1 cellular context compared by ENCODE assay signal in the genomic region with DNA sequence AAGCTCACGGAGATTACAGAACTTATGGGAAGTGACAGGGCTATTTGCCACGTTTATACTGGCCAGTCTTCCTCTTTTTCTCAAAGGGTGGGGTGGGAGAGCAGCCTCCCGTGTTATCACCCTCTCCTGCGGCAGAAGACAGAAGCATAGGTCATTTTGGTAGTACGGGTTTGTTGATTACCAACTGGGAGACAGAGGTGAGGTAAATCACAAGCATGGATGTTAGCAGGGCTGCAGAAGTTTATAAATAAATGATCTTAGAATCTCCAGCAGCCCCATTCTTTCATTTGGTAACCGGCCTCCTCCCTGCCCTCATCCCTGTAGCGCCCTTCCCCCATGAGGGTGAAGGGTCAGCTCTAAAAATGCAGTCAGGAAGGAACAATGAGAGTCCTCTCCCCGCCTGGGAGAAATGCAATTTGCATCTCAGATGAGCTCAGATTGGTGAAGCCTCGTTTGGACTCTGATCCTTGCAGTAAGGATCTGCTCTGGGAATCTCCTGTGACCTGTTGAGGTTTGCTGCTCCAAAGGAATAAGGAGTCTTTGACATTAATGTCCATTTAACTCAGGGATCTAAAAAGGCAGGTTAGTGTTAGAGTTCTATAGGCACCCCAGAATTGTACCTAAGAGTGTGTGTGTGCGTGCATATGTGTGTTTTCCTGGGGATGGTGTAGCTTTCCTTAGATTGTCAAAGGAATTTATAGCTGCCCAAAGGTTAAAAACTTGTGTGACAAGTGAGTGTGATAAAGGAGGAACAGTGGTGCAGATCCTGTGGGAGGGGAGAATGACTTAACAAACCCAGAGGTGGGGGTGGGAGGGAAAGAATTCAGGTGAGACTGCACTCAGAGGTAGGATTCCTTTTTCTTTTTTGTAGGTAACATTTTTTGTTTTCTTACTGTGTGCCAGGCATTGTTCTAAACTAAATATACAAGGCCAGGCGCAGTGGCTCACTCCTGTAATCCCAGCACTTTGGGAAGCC.
A peak's percentile ranks its signal among the peaks of the same experiment; 100 is the strongest.
TF ChIP-seq lines count a peak whose summit lies in the region.

No MANE protein-coding gene starts in this region.

TF ChIP-seq in K562, 482 proteins besides CTCF, POLR2A, EP300 and RAD21 (continued from another document and continues in another):
- TF ChIP-seq, protein P1, sequence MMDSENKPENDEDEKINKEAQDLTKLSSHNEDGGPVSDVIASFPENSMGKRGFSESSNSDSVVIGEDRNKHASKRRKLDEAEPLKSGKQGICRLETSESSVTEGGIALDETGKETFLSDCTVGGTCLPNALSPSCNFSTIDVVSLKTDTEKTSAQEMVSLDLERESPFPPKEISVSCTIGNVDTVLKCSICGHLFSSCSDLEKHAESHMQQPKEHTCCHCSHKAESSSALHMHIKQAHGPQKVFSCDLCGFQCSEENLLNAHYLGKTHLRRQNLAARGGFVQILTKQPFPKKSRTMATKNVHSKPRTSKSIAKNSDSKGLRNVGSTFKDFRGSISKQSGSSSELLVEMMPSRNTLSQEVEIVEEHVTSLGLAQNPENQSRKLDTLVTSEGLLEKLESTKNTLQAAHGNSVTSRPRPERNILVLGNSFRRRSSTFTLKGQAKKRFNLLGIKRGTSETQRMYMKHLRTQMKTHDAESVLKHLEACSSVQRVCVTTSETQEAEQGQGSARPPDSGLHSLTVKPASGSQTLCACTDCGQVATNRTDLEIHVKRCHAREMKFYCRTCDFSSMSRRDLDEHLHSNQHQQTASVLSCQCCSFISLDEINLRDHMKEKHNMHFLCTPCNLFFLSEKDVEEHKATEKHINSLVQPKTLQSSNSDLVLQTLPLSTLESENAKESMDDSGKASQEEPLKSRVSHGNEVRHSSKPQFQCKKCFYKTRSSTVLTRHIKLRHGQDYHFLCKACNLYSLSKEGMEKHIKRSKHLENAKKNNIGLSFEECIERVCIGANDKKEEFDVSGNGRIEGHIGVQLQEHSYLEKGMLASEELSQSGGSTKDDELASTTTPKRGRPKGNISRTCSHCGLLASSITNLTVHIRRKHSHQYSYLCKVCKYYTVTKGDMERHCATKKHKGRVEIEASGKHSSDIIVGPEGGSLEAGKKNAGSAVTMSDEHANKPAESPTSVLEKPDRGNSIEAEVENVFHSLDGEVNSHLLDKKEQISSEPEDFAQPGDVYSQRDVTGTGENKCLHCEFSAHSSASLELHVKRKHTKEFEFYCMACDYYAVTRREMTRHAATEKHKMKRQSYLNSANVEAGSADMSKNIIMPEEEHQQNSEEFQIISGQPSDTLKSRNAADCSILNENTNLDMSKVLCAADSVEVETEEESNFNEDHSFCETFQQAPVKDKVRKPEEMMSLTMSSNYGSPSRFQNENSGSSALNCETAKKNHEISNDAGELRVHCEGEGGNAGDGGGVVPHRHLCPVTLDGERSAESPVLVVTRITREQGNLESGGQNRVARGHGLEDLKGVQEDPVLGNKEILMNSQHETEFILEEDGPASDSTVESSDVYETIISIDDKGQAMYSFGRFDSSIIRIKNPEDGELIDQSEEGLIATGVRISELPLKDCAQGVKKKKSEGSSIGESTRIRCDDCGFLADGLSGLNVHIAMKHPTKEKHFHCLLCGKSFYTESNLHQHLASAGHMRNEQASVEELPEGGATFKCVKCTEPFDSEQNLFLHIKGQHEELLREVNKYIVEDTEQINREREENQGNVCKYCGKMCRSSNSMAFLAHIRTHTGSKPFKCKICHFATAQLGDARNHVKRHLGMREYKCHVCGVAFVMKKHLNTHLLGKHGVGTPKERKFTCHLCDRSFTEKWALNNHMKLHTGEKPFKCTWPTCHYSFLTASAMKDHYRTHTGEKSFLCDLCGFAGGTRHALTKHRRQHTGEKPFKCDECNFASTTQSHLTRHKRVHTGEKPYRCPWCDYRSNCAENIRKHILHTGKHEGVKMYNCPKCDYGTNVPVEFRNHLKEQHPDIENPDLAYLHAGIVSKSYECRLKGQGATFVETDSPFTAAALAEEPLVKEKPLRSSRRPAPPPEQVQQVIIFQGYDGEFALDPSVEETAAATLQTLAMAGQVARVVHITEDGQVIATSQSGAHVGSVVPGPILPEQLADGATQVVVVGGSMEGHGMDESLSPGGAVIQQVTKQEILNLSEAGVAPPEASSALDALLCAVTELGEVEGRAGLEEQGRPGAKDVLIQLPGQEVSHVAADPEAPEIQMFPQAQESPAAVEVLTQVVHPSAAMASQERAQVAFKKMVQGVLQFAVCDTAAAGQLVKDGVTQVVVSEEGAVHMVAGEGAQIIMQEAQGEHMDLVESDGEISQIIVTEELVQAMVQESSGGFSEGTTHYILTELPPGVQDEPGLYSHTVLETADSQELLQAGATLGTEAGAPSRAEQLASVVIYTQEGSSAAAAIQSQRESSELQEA (IDR thresholded peaks at IDR 0.05; ENCODE audit: low read depth) = no peak
- TF ChIP-seq, protein P2, sequence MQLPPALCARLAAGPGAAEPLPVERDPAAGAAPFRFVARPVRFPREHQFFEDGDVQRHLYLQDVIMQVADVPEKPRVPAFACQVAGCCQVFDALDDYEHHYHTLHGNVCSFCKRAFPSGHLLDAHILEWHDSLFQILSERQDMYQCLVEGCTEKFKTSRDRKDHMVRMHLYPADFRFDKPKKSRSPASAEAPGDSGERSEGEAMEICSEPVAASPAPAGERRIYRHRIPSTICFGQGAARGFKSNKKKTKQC (CRISPR knock-in tag; IDR thresholded peaks at IDR 0.05) = no peak
- TF ChIP-seq DPF2 (IDR thresholded peaks at IDR 0.05) (no peak), ZFP36 (IDR thresholded peaks at IDR 0.05; ENCODE audit: low read depth, low read length, partially characterized antibody) (no peak), ZNF717 (CRISPR knock-in tag; IDR thresholded peaks at IDR 0.05) (no peak), EWSR1 (IDR thresholded peaks at IDR 0.05; ENCODE audit: borderline replicate concordance, low read depth, partially characterized antibody) (no peak), HDAC6 (IDR thresholded peaks at IDR 0.05; ENCODE audit: low read depth, low read length) (no peak), CTBP1 (IDR thresholded peaks at IDR 0.05; ENCODE audit: borderline replicate concordance) (peak; percentile 53; the same call in 1 of the 2 replicates), ZNF175 (CRISPR knock-in tag; IDR thresholded peaks at IDR 0.05; ENCODE audit: low read depth) (no peak), ZNF780A (CRISPR knock-in tag; IDR thresholded peaks at IDR 0.05) (no peak), ZEB2 (IDR thresholded peaks at IDR 0.05) (no peak), ZNF57 (CRISPR knock-in tag; IDR thresholded peaks at IDR 0.05) (no peak)
- TF ChIP-seq, protein P3, sequence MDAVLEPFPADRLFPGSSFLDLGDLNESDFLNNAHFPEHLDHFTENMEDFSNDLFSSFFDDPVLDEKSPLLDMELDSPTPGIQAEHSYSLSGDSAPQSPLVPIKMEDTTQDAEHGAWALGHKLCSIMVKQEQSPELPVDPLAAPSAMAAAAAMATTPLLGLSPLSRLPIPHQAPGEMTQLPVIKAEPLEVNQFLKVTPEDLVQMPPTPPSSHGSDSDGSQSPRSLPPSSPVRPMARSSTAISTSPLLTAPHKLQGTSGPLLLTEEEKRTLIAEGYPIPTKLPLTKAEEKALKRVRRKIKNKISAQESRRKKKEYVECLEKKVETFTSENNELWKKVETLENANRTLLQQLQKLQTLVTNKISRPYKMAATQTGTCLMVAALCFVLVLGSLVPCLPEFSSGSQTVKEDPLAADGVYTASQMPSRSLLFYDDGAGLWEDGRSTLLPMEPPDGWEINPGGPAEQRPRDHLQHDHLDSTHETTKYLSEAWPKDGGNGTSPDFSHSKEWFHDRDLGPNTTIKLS (IDR thresholded peaks at IDR 0.05; ENCODE audit: borderline replicate concordance, low read depth) = peak; percentile 66; the same call in 1 of the 2 replicates
- TF ChIP-seq, protein P4, sequence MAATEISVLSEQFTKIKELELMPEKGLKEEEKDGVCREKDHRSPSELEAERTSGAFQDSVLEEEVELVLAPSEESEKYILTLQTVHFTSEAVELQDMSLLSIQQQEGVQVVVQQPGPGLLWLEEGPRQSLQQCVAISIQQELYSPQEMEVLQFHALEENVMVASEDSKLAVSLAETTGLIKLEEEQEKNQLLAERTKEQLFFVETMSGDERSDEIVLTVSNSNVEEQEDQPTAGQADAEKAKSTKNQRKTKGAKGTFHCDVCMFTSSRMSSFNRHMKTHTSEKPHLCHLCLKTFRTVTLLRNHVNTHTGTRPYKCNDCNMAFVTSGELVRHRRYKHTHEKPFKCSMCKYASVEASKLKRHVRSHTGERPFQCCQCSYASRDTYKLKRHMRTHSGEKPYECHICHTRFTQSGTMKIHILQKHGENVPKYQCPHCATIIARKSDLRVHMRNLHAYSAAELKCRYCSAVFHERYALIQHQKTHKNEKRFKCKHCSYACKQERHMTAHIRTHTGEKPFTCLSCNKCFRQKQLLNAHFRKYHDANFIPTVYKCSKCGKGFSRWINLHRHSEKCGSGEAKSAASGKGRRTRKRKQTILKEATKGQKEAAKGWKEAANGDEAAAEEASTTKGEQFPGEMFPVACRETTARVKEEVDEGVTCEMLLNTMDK (IDR thresholded peaks at IDR 0.05; ENCODE audit: borderline replicate concordance, insufficient read depth, low read depth, low read length, poor library complexity, severe bottlenecking) = no peak
- TF ChIP-seq, protein P5, sequence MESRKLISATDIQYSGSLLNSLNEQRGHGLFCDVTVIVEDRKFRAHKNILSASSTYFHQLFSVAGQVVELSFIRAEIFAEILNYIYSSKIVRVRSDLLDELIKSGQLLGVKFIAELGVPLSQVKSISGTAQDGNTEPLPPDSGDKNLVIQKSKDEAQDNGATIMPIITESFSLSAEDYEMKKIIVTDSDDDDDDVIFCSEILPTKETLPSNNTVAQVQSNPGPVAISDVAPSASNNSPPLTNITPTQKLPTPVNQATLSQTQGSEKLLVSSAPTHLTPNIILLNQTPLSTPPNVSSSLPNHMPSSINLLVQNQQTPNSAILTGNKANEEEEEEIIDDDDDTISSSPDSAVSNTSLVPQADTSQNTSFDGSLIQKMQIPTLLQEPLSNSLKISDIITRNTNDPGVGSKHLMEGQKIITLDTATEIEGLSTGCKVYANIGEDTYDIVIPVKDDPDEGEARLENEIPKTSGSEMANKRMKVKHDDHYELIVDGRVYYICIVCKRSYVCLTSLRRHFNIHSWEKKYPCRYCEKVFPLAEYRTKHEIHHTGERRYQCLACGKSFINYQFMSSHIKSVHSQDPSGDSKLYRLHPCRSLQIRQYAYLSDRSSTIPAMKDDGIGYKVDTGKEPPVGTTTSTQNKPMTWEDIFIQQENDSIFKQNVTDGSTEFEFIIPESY (CRISPR knock-in tag; IDR thresholded peaks at IDR 0.05) = no peak
- TF ChIP-seq, protein P6, sequence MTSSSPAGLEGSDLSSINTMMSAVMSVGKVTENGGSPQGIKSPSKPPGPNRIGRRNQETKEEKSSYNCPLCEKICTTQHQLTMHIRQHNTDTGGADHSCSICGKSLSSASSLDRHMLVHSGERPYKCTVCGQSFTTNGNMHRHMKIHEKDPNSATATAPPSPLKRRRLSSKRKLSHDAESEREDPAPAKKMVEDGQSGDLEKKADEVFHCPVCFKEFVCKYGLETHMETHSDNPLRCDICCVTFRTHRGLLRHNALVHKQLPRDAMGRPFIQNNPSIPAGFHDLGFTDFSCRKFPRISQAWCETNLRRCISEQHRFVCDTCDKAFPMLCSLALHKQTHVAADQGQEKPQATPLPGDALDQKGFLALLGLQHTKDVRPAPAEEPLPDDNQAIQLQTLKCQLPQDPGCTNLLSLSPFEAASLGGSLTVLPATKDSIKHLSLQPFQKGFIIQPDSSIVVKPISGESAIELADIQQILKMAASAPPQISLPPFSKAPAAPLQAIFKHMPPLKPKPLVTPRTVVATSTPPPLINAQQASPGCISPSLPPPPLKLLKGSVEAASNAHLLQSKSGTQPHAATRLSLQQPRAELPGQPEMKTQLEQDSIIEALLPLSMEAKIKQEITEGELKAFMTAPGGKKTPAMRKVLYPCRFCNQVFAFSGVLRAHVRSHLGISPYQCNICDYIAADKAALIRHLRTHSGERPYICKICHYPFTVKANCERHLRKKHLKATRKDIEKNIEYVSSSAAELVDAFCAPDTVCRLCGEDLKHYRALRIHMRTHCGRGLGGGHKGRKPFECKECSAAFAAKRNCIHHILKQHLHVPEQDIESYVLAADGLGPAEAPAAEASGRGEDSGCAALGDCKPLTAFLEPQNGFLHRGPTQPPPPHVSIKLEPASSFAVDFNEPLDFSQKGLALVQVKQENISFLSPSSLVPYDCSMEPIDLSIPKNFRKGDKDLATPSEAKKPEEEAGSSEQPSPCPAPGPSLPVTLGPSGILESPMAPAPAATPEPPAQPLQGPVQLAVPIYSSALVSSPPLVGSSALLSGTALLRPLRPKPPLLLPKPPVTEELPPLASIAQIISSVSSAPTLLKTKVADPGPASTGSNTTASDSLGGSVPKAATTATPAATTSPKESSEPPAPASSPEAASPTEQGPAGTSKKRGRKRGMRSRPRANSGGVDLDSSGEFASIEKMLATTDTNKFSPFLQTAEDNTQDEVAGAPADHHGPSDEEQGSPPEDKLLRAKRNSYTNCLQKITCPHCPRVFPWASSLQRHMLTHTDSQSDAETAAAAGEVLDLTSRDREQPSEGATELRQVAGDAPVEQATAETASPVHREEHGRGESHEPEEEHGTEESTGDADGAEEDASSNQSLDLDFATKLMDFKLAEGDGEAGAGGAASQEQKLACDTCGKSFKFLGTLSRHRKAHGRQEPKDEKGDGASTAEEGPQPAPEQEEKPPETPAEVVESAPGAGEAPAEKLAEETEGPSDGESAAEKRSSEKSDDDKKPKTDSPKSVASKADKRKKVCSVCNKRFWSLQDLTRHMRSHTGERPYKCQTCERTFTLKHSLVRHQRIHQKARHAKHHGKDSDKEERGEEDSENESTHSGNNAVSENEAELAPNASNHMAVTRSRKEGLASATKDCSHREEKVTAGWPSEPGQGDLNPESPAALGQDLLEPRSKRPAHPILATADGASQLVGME (CRISPR knock-in tag; IDR thresholded peaks at IDR 0.05) = no peak
- TF ChIP-seq, protein P7, sequence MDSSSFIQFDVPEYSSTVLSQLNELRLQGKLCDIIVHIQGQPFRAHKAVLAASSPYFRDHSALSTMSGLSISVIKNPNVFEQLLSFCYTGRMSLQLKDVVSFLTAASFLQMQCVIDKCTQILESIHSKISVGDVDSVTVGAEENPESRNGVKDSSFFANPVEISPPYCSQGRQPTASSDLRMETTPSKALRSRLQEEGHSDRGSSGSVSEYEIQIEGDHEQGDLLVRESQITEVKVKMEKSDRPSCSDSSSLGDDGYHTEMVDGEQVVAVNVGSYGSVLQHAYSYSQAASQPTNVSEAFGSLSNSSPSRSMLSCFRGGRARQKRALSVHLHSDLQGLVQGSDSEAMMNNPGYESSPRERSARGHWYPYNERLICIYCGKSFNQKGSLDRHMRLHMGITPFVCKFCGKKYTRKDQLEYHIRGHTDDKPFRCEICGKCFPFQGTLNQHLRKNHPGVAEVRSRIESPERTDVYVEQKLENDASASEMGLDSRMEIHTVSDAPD (CRISPR knock-in tag; IDR thresholded peaks at IDR 0.05) = no peak
